Comparison of ENCODE assay signal across 9 cellular contexts in genomic region chr11:73295259-73295995, GRCh38. TPM values are rescaled to one million over a fixed set of nuclear protein-coding genes. Genes with fewer than 3 reads are reported as not detected.
DNase-seq lines count a peak whose midpoint lies in the region; ATAC-seq and TF ChIP-seq lines count a peak whose summit lies in the region.
"Had no signal": no experiment of that assay in that cellular context is flagged by ENCODE, and none has a peak within 500 bp of the region (broad histone marks: within the 10 kb centered on the region; RNA-seq: fewer than 3 reads in every experiment).

No MANE protein-coding gene starts in this region.

- POLR2A ChIA-PET in HEK293T (lab: Yijun Ruan, JAX): no interaction called here

- peak; percentile 69 for DNase-seq in COLO829 (ENCODE audit: low spot score)
- DNase-seq in HEK293T (ENCODE audit: extremely low spot score): peak; percentile 81
- DNase-seq in NOMO-1 treated with dmso at 0.1 percent for 144 hours (lab: John Stamatoyannopoulos, UW; ENCODE audit: unreplicated experiment): peak; percentile 60
- DNase-seq in activated CD8-positive, alpha-beta memory T cell treated with anti-CD3 and anti-CD28 coated beads for 24 hours: peak; percentile 91
- DNase-seq in epithelial cell of prostate (ENCODE audit: low read depth, low spot score): no peak
- DNase-seq in natural killer cell treated with Interleukin-12 subunit alpha and Interleukin-12 subunit beta and Interleukin-15 and Interleukin-18, amount 100 ng/mL, for 72 hours (ENCODE audit: low spot score): peak; percentile 77
- DNase-seq in stimulated activated naive CD8-positive, alpha-beta T cell treated with anti-CD3 and anti-CD28 coated beads, Interleukin-15, amount 100 ng/mL, for 72 hours: peak; percentile 77 to 78

- H3K4me1 Mint-ChIP-seq in natural killer cell treated with Interleukin-12 subunit alpha and Interleukin-12 subunit beta and Interleukin-15 and Interleukin-18, amount 100 ng/mL, for 72 hours (ENCODE audit: low read depth in 2 of 2): peaks cover 0 to 4% of the 10 kb centered on the region in 2 donors
- H3K4me1 Mint-ChIP-seq in stimulated activated naive CD8-positive, alpha-beta T cell treated with anti-CD3 and anti-CD28 coated beads, Interleukin-15, amount 100 ng/mL, for 72 hours: no peaks in the 10 kb centered on the region

- CTCF ChIA-PET in HEK293T (lab: Yijun Ruan, JAX): interaction anchor here (0.6 to 1.3 kb wide), 6 partner anchors 10 to 311 kb away, joined by 3 to 8 read pairs (median 4); no protein-coding TSS in a partner anchor

- H3K27me3 Mint-ChIP-seq in natural killer cell treated with Interleukin-12 subunit alpha and Interleukin-12 subunit beta and Interleukin-15 and Interleukin-18, amount 100 ng/mL, for 72 hours: peaks cover 0 to 8% of the 10 kb centered on the region in 2 donors
- peaks cover 29% of the 10 kb centered on the region for H3K27me3 Mint-ChIP-seq in stimulated activated naive CD8-positive, alpha-beta T cell treated with anti-CD3 and anti-CD28 coated beads, Interleukin-15, amount 100 ng/mL, for 72 hours

- peak; percentile 64 to 71 for ATAC-seq in natural killer cell treated with Interleukin-12 subunit alpha and Interleukin-12 subunit beta and Interleukin-15 and Interleukin-18, amount 100 ng/mL, for 72 hours
- ATAC-seq in stimulated activated naive CD8-positive, alpha-beta T cell treated with anti-CD3 and anti-CD28 coated beads, Interleukin-15, amount 100 ng/mL, for 72 hours: peak; percentile 82
- no peak for ATAC-seq in HG03439 (IDR thresholded peaks at IDR 0.05; ENCODE audit: unreplicated experiment)

- H3K9me3 Mint-ChIP-seq in natural killer cell treated with Interleukin-12 subunit alpha and Interleukin-12 subunit beta and Interleukin-15 and Interleukin-18, amount 100 ng/mL, for 72 hours: no peaks in the 10 kb centered on the region
- no peaks in the 10 kb centered on the region for H3K9me3 Mint-ChIP-seq in stimulated activated naive CD8-positive, alpha-beta T cell treated with anti-CD3 and anti-CD28 coated beads, Interleukin-15, amount 100 ng/mL, for 72 hours

- H3K27ac Mint-ChIP-seq in natural killer cell treated with Interleukin-12 subunit alpha and Interleukin-12 subunit beta and Interleukin-15 and Interleukin-18, amount 100 ng/mL, for 72 hours: no peak overlapping the region
- H3K27ac Mint-ChIP-seq in stimulated activated naive CD8-positive, alpha-beta T cell treated with anti-CD3 and anti-CD28 coated beads, Interleukin-15, amount 100 ng/mL, for 72 hours: no peak overlapping the region

- H3K27ac ChIP-seq in epithelial cell of prostate: peak overlapping the region; percentile 48

- H3K36me3 Mint-ChIP-seq in natural killer cell treated with Interleukin-12 subunit alpha and Interleukin-12 subunit beta and Interleukin-15 and Interleukin-18, amount 100 ng/mL, for 72 hours: no peaks in the 10 kb centered on the region

- no peak overlapping the region for H3K4me3 Mint-ChIP-seq in natural killer cell treated with Interleukin-12 subunit alpha and Interleukin-12 subunit beta and Interleukin-15 and Interleukin-18, amount 100 ng/mL, for 72 hours
- H3K4me3 Mint-ChIP-seq in stimulated activated naive CD8-positive, alpha-beta T cell treated with anti-CD3 and anti-CD28 coated beads, Interleukin-15, amount 100 ng/mL, for 72 hours: no peak overlapping the region

TF ChIP-seq in HEK293T, 16 proteins besides CTCF, POLR2A, EP300 and RAD21:
- TF ChIP-seq SP1 (IDR thresholded peaks at IDR 0.05) (no peak), BHLHE40 (IDR thresholded peaks at IDR 0.05; ENCODE audit: borderline replicate concordance) (no peak)

RNA-seq across cellular contexts. Expression of gene ARHGEF17, which starts 12.6 kb away (rescaled TPM):
- total RNA-seq in natural killer cell treated with Interleukin-12 subunit alpha and Interleukin-12 subunit beta and Interleukin-15 and Interleukin-18, amount 100 ng/mL, for 72 hours: under 1 TPM in 1 of 2 donors, not detected in 1; 0.95 TPM
- total RNA-seq: T-helper 1 cell treated with Interleukin-12 subunit alpha and Interleukin-12 subunit beta and Interleukin-4 antibody, amounts not matched to agents 30 ng/mL and 1 ng/mL, for 36 hours had no signal

RNA-seq across cellular contexts. Expression of gene P2RY6, which starts 23.3 kb away (rescaled TPM):
- not detected for total RNA-seq in natural killer cell treated with Interleukin-12 subunit alpha and Interleukin-12 subunit beta and Interleukin-15 and Interleukin-18, amount 100 ng/mL, for 72 hours
- total RNA-seq: T-helper 1 cell treated with Interleukin-12 subunit alpha and Interleukin-12 subunit beta and Interleukin-4 antibody, amounts not matched to agents 30 ng/mL and 1 ng/mL, for 36 hours had no signal
